In genomic region chr3:59797533-59797932, GRCh38 we compare ENCODE assay signal across 28 cellular contexts.
"Had no signal": no experiment of that assay in that cellular context is flagged by ENCODE, and none has a peak within 500 bp of the region (broad histone marks: within the 10 kb centered on the region; RNA-seq: fewer than 3 reads in every experiment).

No MANE protein-coding gene starts in this region.

- ATAC-seq: effector memory CD8-positive, alpha-beta T cell; esophagus mucosa; foreskin keratinocyte; gastrocnemius medialis; gastroesophageal sphincter; heart left ventricle; heart right ventricle had no signal

- H3K4me1 ChIP-seq: colonic mucosa, esophagus muscularis mucosa, esophagus squamous epithelium, foreskin keratinocyte, gastrocnemius medialis, gastroesophageal sphincter, heart left ventricle, heart right ventricle had no signal

- FAIRE-seq: colon, endometrium, endothelial cell of umbilical vein, frontal cortex had no signal

- H3K4me3 ChIP-seq: colonic mucosa, coronary artery, dorsolateral prefrontal cortex, esophagus muscularis mucosa, esophagus squamous epithelium, gastrocnemius medialis, gastroesophageal sphincter, heart left ventricle, heart right ventricle had no signal

- H3K27ac ChIP-seq: colonic mucosa, coronary artery, dorsolateral prefrontal cortex, epithelial cell of prostate, esophagus muscularis mucosa, esophagus squamous epithelium, foreskin keratinocyte, gastrocnemius medialis, gastroesophageal sphincter, heart left ventricle, heart right ventricle had no signal

- H3K27me3 ChIP-seq: colonic mucosa, dorsolateral prefrontal cortex, esophagus muscularis mucosa, esophagus squamous epithelium, foreskin keratinocyte, gastrocnemius medialis, gastroesophageal sphincter, heart left ventricle, heart right ventricle had no signal

- DNase-seq: colonic mucosa; cortex of kidney; dermis blood vessel endothelial cell; dorsolateral prefrontal cortex; effector CD4-positive, alpha-beta T cell; effector CD8-positive, alpha-beta T cell; effector memory CD4-positive, alpha-beta T cell; effector memory CD8-positive, alpha-beta T cell; endodermal cell; erythroblast; esophagus squamous epithelium; foreskin fibroblast; foreskin keratinocyte; foreskin melanocyte; gastrocnemius medialis; glutamatergic neuron; head of caudate nucleus; heart left ventricle; heart right ventricle had no signal

- H3K9me3 ChIP-seq: colonic mucosa, esophagus muscularis mucosa, esophagus squamous epithelium, gastrocnemius medialis, gastroesophageal sphincter, heart left ventricle, heart right ventricle had no signal

- H3K36me3 ChIP-seq: colonic mucosa, esophagus muscularis mucosa, esophagus squamous epithelium, gastrocnemius medialis, gastroesophageal sphincter, heart left ventricle, heart right ventricle had no signal
